Comparison of ENCODE assay signal across 25 cellular contexts in the genomic region with DNA sequence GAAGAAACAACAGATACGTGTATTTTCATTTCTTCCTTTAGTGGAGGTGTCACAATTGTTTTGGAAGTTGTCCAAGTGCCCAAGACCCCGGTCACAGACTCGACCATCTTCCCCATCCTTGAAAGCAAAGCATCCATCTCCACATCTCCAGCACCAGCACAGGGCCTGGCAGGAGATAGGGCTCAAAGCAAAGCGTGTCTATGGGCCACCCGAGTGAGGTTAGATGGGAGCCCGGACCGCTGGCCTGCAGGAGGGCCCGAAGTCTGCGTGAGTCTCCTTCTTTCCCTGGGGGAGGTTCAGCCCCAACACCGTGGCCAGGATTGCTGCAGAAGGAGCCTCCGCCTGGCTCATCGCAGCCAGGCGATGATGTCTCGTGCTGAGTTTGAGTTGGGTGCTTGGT.
A peak's percentile ranks its signal among the peaks of the same experiment; 100 is the strongest.
DNase-seq lines count a peak whose midpoint lies in the region; ATAC-seq, FAIRE-seq and TF ChIP-seq lines count a peak whose summit lies in the region.
"Had no signal": no experiment of that assay in that cellular context is flagged by ENCODE, and none has a peak within 500 bp of the region (broad histone marks: within the 10 kb centered on the region; RNA-seq: fewer than 3 reads in every experiment).

No MANE protein-coding gene starts in this region.

- no peak for TF ChIP-seq RAD21 in H1 (IDR thresholded peaks at IDR 0.05 in 1 of 2, conservative IDR thresholded peaks at IDR 0.05 in 1 of 2; ENCODE audit: low read depth in 2 of 2, low read length in 2 of 2)

- H2BK120ac ChIP-seq in H1 (replicated peaks; ENCODE audit: low read depth, low read length): no peak overlapping the region

- H3K23me2 ChIP-seq in H1 (ENCODE audit: low read depth, low read length): no peaks in the 10 kb centered on the region

- H3K27ac ChIP-seq in Karpas-422 (ENCODE audit: low read length) (no peak overlapping the region), H1 (ENCODE audit: low read depth, low read length) (no peak overlapping the region)
- H3K27ac ChIP-seq: BLaER1 had no signal

- H3K14ac ChIP-seq in H1 (ENCODE audit: insufficient read length): no peak overlapping the region

- H3K4me2 ChIP-seq in Karpas-422 (ENCODE audit: low read depth, low read length, poor library complexity, severe bottlenecking) (no peak overlapping the region), H1 (ENCODE audit: insufficient read depth in 1 of 2, low read depth in 2 of 2, low read length in 2 of 2) (no peak overlapping the region)
- H3K4me2 ChIP-seq: BLaER1 had no signal

- H2BK12ac ChIP-seq in H1 (ENCODE audit: low read depth, low read length): no peak overlapping the region

- no peaks in the 10 kb centered on the region for H3K79me2 ChIP-seq in Karpas-422 (ENCODE audit: low read length)
- no peaks in the 10 kb centered on the region for H3K79me2 ChIP-seq in H1 (ENCODE audit: control insufficient read depth in 1 of 2, insufficient read depth in 2 of 2, low read length in 2 of 2)

- no peak for TF ChIP-seq EP300 in H1 (IDR thresholded peaks at IDR 0.05; ENCODE audit: borderline replicate concordance in 1 of 2, low read depth in 2 of 2, low read length in 2 of 2)

- H2AFZ ChIP-seq in Karpas-422 (ENCODE audit: low read length) (no peak overlapping the region), H1 (ENCODE audit: low read length) (no peak overlapping the region)

- TF ChIP-seq POLR2A in H1 (IDR thresholded peaks at IDR 0.05; ENCODE audit: control extremely low read depth in 1 of 2, low read depth in 2 of 2, low read length in 2 of 2): no peak

- POLR2A ChIA-PET in H1 (lab: Charles Lee; ENCODE audit: partially characterized antibody): no interaction called here

- H4K91ac ChIP-seq in H1 (replicated peaks; ENCODE audit: insufficient read length, low read length): no peak overlapping the region

- H4K8ac ChIP-seq in H1 (ENCODE audit: extremely low read depth, insufficient read depth, low read length): peak overlapping the region; percentile 21; the same call in 1 of the 2 replicates

- CTCF ChIA-PET in H1 (lab: Charles Lee; ENCODE audit: partially characterized antibody): interaction anchor here (0.7 kb wide), 1 partner anchor 906 kb away, joined by 4 read pairs; no protein-coding TSS in a partner anchor

- H3K18ac ChIP-seq in H1 (ENCODE audit: extremely low read depth, low read length): no peak overlapping the region

- peak; percentile 22 for DNase-seq in Karpas-422
- DNase-seq in H1 (ENCODE audit: low read depth in 1 of 2, low spot score in 2 of 2): no peak
- DNase-seq in cerebellar cortex (ENCODE audit: low spot score): no peak
- no peak for DNase-seq in NCI-H187 (lab: John Stamatoyannopoulos, UW)
- DNase-seq: 8988T; ACHN; BE2C; C1 segment of cervical spinal cord; CD4-positive, alpha-beta memory T cell; CD4-positive, CD25-positive, alpha-beta regulatory T cell; CD8-positive, alpha-beta memory T cell; COR-L47; DMS 273 treated with DMSO at 0.1 percent for 48 hours; DMS153; DMS53; DMS79; DND-41; EL; GDM1 had no signal

- no peak overlapping the region for H2BK20ac ChIP-seq in H1 (ENCODE audit: low read length)

- H4K5ac ChIP-seq in H1 (ENCODE audit: insufficient read length, low read depth, low read length): no peak overlapping the region

- no peaks in the 10 kb centered on the region for H3K79me1 ChIP-seq in H1 (ENCODE audit: low read depth, low read length)

- no peak overlapping the region for H3K56ac ChIP-seq in H1 (replicated peaks; ENCODE audit: insufficient read length, low read depth, low read length)

- no peak for FAIRE-seq in H1 (lab: Jason Lieb, UNC)
- FAIRE-seq: A204.1, GM12878, GM12892, GM18507 had no signal

- H2AK5ac ChIP-seq in H1 (ENCODE audit: low read depth, low read length): no peak overlapping the region

- H3K9me3 ChIP-seq in Karpas-422 (ENCODE audit: low read length) (no peaks in the 10 kb centered on the region), H1 (ENCODE audit: insufficient read depth in 2 of 2, low read depth in 1 of 2, low read length in 1 of 2) (no peaks in the 10 kb centered on the region)
- H3K9me3 ChIP-seq: BE2C, BLaER1 had no signal

- H3K23ac ChIP-seq in H1 (ENCODE audit: insufficient read length): no peak overlapping the region

- peaks cover 18% of the 10 kb centered on the region for H3K4me1 ChIP-seq in Karpas-422 (ENCODE audit: low read length)
- no peaks in the 10 kb centered on the region; a peak in 1 of 7 replicates for H3K4me1 ChIP-seq in H1 (replicated peaks in 1 of 4; ENCODE audit: control insufficient read depth in 3 of 4, insufficient read depth in 4 of 4, low read length in 3 of 4)
- H3K4me1 ChIP-seq: BLaER1 had no signal

- no peak overlapping the region for H2BK5ac ChIP-seq in H1 (ENCODE audit: low read depth, low read length)

- 90% methylated on average over 13 of the region's 14 CpGs; no CpG with 5 or more reads in 1 of the 2 experiments for WGBS in H1 (ENCODE audit: extremely low coverage in 1 of 2, insufficient coverage in 1 of 2, insufficient read length in 1 of 2, insufficient replicate concordance in 2 of 2, low coverage in 1 of 2, low lambda C conversion rate in 2 of 2, missing lambda C conversion rate in 1 of 2), 2 experiments

- H3K4me3 ChIP-seq in Karpas-422 (ENCODE audit: low read length): no peak overlapping the region
- no peak overlapping the region for H3K4me3 ChIP-seq in H1 (ENCODE audit: extremely low read depth in 1 of 4, insufficient read depth in 2 of 4, low read depth in 3 of 4, low read length in 4 of 4)
- H3K4me3 ChIP-seq: BLaER1, GM12878 had no signal

- no peaks in the 10 kb centered on the region for H3K9me2 ChIP-seq in Karpas-422 (replicated peaks; ENCODE audit: insufficient read depth, low read length)

- no peaks in the 10 kb centered on the region for H4K20me1 ChIP-seq in Karpas-422 (ENCODE audit: insufficient read depth, low read depth, low read length)
- H4K20me1 ChIP-seq in H1 (replicated peaks in 1 of 2; ENCODE audit: control insufficient read depth in 1 of 2, insufficient read depth in 2 of 2, low read length in 2 of 2): no peaks in the 10 kb centered on the region
- H4K20me1 ChIP-seq: BLaER1 had no signal

- H3K4ac ChIP-seq in H1 (replicated peaks; ENCODE audit: insufficient read length, low read depth, low read length): no peak overlapping the region

- no peak overlapping the region for H2BK15ac ChIP-seq in H1 (ENCODE audit: low read length)

- H3K9ac ChIP-seq in Karpas-422 (ENCODE audit: low read length) (no peak overlapping the region), H1 (replicated peaks in 1 of 4; ENCODE audit: extremely low read depth in 1 of 4, low read depth in 3 of 4, low read length in 3 of 4) (no peak overlapping the region)
- H3K9ac ChIP-seq: BLaER1 had no signal

- no peaks in the 10 kb centered on the region for H3K27me3 ChIP-seq in Karpas-422 (ENCODE audit: low read length)
- H3K27me3 ChIP-seq in H1 (replicated peaks in 1 of 4; ENCODE audit: control insufficient read depth in 3 of 4, extremely low read depth in 1 of 4, insufficient read depth in 3 of 4, low read length in 3 of 4): no peaks in the 10 kb centered on the region
- H3K27me3 ChIP-seq: BLaER1 had no signal

- ATAC-seq in GM19452 (IDR thresholded peaks at IDR 0.05; ENCODE audit: unreplicated experiment): no peak
- ATAC-seq: GM12878 had no signal

- TF ChIP-seq CTCF in H1 (IDR thresholded peaks at IDR 0.05; ENCODE audit: control extremely low read depth in 1 of 3, insufficient read depth in 1 of 3, low read depth in 1 of 3, low read length in 3 of 3): no peak

- H3K36me3 ChIP-seq in Karpas-422 (ENCODE audit: insufficient read depth, low read length) (no peaks in the 10 kb centered on the region), H1 (ENCODE audit: control insufficient read depth in 2 of 4, insufficient read depth in 4 of 4, low read length in 3 of 4) (no peaks in the 10 kb centered on the region)
- H3K36me3 ChIP-seq: BE2C, BLaER1 had no signal

TF ChIP-seq in H1, 55 proteins besides CTCF, POLR2A, EP300 and RAD21:
- TF ChIP-seq SIN3A (conservative IDR thresholded peaks at IDR 0.05 in 1 of 2, IDR thresholded peaks at IDR 0.05 in 1 of 2; ENCODE audit: low read depth in 1 of 2, low read length in 2 of 2): no peak
- TF ChIP-seq YY1 (IDR thresholded peaks at IDR 0.05; ENCODE audit: low read depth, low read length): no peak
- no peak for TF ChIP-seq RBBP5 (IDR thresholded peaks at IDR 0.05; ENCODE audit: borderline replicate concordance, low read depth, low read length)
- no peak for TF ChIP-seq CBX5 (IDR thresholded peaks at IDR 0.05; ENCODE audit: low read depth, low read length)
- no peak for TF ChIP-seq SP2 (IDR thresholded peaks at IDR 0.05; ENCODE audit: low read length)
- TF ChIP-seq TAF7 (optimal IDR thresholded peaks at IDR 0.05; ENCODE audit: borderline replicate concordance, low read depth, low read length): no peak
- TF ChIP-seq CHD2 (IDR thresholded peaks at IDR 0.05; ENCODE audit: low read length): no peak
- TF ChIP-seq SUZ12 (IDR thresholded peaks at IDR 0.05; ENCODE audit: low read length): no peak
